ENCODE assay signal across 15 cellular contexts in genomic region chr17:66952681-66953638, GRCh38. TPM values are rescaled to one million over a fixed set of nuclear protein-coding genes. Genes with fewer than 3 reads are reported as not detected.
DNase-seq lines count a peak whose midpoint lies in the region; ATAC-seq and TF ChIP-seq lines count a peak whose summit lies in the region.
"Had no signal": no experiment of that assay in that cellular context is flagged by ENCODE, and none has a peak within 500 bp of the region (broad histone marks: within the 10 kb centered on the region; RNA-seq: fewer than 3 reads in every experiment).

No MANE protein-coding gene starts in this region.

- peaks cover 0 to 36% (median 0%) of the 10 kb centered on the region in 3 donors for H3K4me1 ChIP-seq in gastroesophageal sphincter

- H3K27ac ChIP-seq in C4-2B (peak overlapping the region; percentile 67), gastroesophageal sphincter (peak overlapping the region; percentile 30 to 84 (median 72))

- H3K27me3 ChIP-seq in gastroesophageal sphincter, result no peaks in the 10 kb centered on the region

- no peak for TF ChIP-seq POLR2A in gastroesophageal sphincter (IDR thresholded peaks at IDR 0.05)

- H3K4me3 ChIP-seq in gastroesophageal sphincter, result no peak overlapping the region
- H3K4me3 ChIP-seq in foreskin fibroblast (ENCODE audit: low read depth in 1 of 2, low read length in 2 of 2), result no peak overlapping the region

- 80% methylated on average over 1 to 4 of the region's 14 CpGs for WGBS in gastroesophageal sphincter (ENCODE audit: low coverage in 1 of 2), 2 donors

- no peaks in the 10 kb centered on the region for H3K9me3 ChIP-seq in gastroesophageal sphincter

- TF ChIP-seq CTCF in C4-2B (conservative IDR thresholded peaks at IDR 0.05) (no peak), gastroesophageal sphincter (IDR thresholded peaks at IDR 0.05) (no peak), foreskin fibroblast (IDR thresholded peaks at IDR 0.05; ENCODE audit: low read depth, low read length) (no peak)

- DNase-seq in NCI-H2171 (lab: John Stamatoyannopoulos, UW) (peak; percentile 21), retina (peak; percentile 50), activated gamma-delta T cell (lab: John Stamatoyannopoulos, UW) (no peak), foreskin fibroblast (no peak)
- DNase-seq: activated CD4-positive, alpha-beta T cell treated with anti-CD3 and anti-CD28 coated beads for 1 hour; activated T-cell treated with anti-CD3 and anti-CD28 coated beads, Interleukin-2, amount 50 U/mL, for 48 hours; GDM1; Kasumi-1; NCI-H2107; T-helper 1 cell had no signal

- ATAC-seq in gastroesophageal sphincter, result no peak
- no peak for ATAC-seq in GM19455 (IDR thresholded peaks at IDR 0.05; ENCODE audit: unreplicated experiment)
- ATAC-seq in GM19351 (IDR thresholded peaks at IDR 0.05; ENCODE audit: unreplicated experiment), result no peak

- H3K36me3 ChIP-seq in gastroesophageal sphincter, result no peaks in the 10 kb centered on the region

- TF ChIP-seq EP300 in gastroesophageal sphincter (IDR thresholded peaks at IDR 0.05), result no peak

RNA-seq across cellular contexts. Expression of gene CACNG4, which starts 11.5 kb away (rescaled TPM):
- 10 to 100 TPM in 1 of 4 donors, 1 to 10 TPM in 1, under 1 TPM in 1, not detected in 1; 0.13 to 13.5 (median 2.1) TPM for total RNA-seq in gastroesophageal sphincter
- total RNA-seq: fibroblast of villous mesenchyme had no signal

Comparison
In these comparisons a context has a peak if more than half of its experiments do, and no peak if none do; other contexts are left out.
1. DNase-seq: peak in NCI-H2171 (single experiment) and retina (single experiment); none in activated gamma-delta T cell (single experiment) and foreskin fibroblast (0 of 2).